ENCODE assay signal across 22 cellular contexts in genomic region chr19:36950335-36951119, GRCh38.
"Had no signal": no experiment of that assay in that cellular context is flagged by ENCODE, and none has a peak within 500 bp of the region (broad histone marks: within the 10 kb centered on the region; RNA-seq: fewer than 3 reads in every experiment).

No MANE protein-coding gene starts in this region.

- H3K27ac ChIP-seq: ascending aorta, brain microvascular endothelial cell, esophagus squamous epithelium, gastroesophageal sphincter, heart left ventricle, lower lobe of right lung, thoracic aorta had no signal

- H3K4me1 Mint-ChIP-seq: mesothelial cell of epicardium, natural killer cell had no signal

- H3K4me3 Mint-ChIP-seq: activated CD4-positive, alpha-beta memory T cell treated with anti-CD3 and anti-CD28 coated beads for 36 hours; activated naive CD4-positive, alpha-beta T cell treated with anti-CD3 and anti-CD28 coated beads for 36 hours; activated T-cell treated with anti-CD3 and anti-CD28 coated beads, Interleukin-2, amount 50 U/mL, for 72 hours; mesothelial cell of epicardium; natural killer cell; type B pancreatic cell had no signal

- H3K27me3 ChIP-seq: ascending aorta, brain microvascular endothelial cell, esophagus squamous epithelium, gastroesophageal sphincter, heart left ventricle had no signal

- H3K4me3 ChIP-seq: ascending aorta, gastroesophageal sphincter, heart left ventricle, lower lobe of right lung, thoracic aorta had no signal

- H3K4me1 ChIP-seq: ascending aorta, esophagus squamous epithelium, gastroesophageal sphincter, heart left ventricle, lower lobe of right lung had no signal

- DNase-seq: activated CD4-positive, alpha-beta memory T cell treated with anti-CD3 and anti-CD28 coated beads for 36 hours; activated CD4-positive, alpha-beta T cell treated with anti-CD3 and anti-CD28 coated beads for 48 hours; activated effector memory CD4-positive, alpha-beta T cell treated with Interleukin-2 at 50 U/mL for 16 hours; activated naive CD4-positive, alpha-beta T cell treated with anti-CD3 and anti-CD28 coated beads for 36 hours; activated T-cell treated with anti-CD3 and anti-CD28 coated beads, Interleukin-2, amount 50 U/mL, for 72 hours; brain microvascular endothelial cell; caudate nucleus; dermis blood vessel endothelial cell; effector memory CD4-positive, alpha-beta T cell; esophagus squamous epithelium; heart left ventricle; islet precursor cell; left cardiac atrium; lower lobe of right lung; natural killer cell; stimulated activated CD4-positive, alpha-beta T cell treated with anti-CD3 and anti-CD28 coated beads, Interleukin-4, amount 100 ng/mL, for 1 hour; stimulated activated naive CD4-positive, alpha-beta T cell had no signal

- ATAC-seq: activated T-cell treated with anti-CD3 and anti-CD28 coated beads, Interleukin-2, amount 50 U/mL, for 72 hours; gastroesophageal sphincter; heart left ventricle; left cardiac atrium; lower lobe of right lung; natural killer cell had no signal

- H3K27me3 Mint-ChIP-seq: activated CD4-positive, alpha-beta memory T cell treated with anti-CD3 and anti-CD28 coated beads for 36 hours; type B pancreatic cell had no signal

- H3K27ac Mint-ChIP-seq: activated CD4-positive, alpha-beta memory T cell treated with anti-CD3 and anti-CD28 coated beads for 36 hours; activated naive CD4-positive, alpha-beta T cell treated with anti-CD3 and anti-CD28 coated beads for 36 hours; activated T-cell treated with anti-CD3 and anti-CD28 coated beads, Interleukin-2, amount 50 U/mL, for 72 hours; mesothelial cell of epicardium; natural killer cell; type B pancreatic cell had no signal
